Comparison of ENCODE assay signal across 36 cellular contexts in genomic region chr6:98142839-98143238, GRCh38.
"Had no signal": no experiment of that assay in that cellular context is flagged by ENCODE, and none has a peak within 500 bp of the region (broad histone marks: within the 10 kb centered on the region; RNA-seq: fewer than 3 reads in every experiment).

No MANE protein-coding gene starts in this region.

- H3K36me3 Mint-ChIP-seq: activated naive CD4-positive, alpha-beta T cell treated with anti-CD3 and anti-CD28 coated beads, Interleukin-2, amount 50 U/mL, for 24 hours; activated naive CD8-positive, alpha-beta T cell treated with anti-CD3 and anti-CD28 coated beads for 36 hours had no signal

- H3K27ac Mint-ChIP-seq: activated B cell treated with CpG ODN at 0.5 μM for 24 hours; activated CD8-positive, alpha-beta T cell treated with anti-CD3 and anti-CD28 coated beads for 36 hours; activated naive CD4-positive, alpha-beta T cell treated with anti-CD3 and anti-CD28 coated beads for 36 hours; activated naive CD4-positive, alpha-beta T cell treated with anti-CD3 and anti-CD28 coated beads, Interleukin-2, amount 50 U/mL, for 24 hours; activated naive CD8-positive, alpha-beta T cell treated with anti-CD3 and anti-CD28 coated beads for 36 hours; activated naive CD8-positive, alpha-beta T cell treated with anti-CD3 and anti-CD28 coated beads, Interleukin-2, amount 50 U/mL, for 24 hours; activated T-helper 1 cell treated with anti-CD3 and anti-CD28 coated beads, Interleukin-12 subunit alpha, Interleukin-12 subunit beta, Interleukin-2, Interleukin-4 antibody, amounts not matched to agents 30 ng/mL and 10 ng/mL and 1 ng/mL, durations not matched to agents 14 hours and 24 hours and 36 hours; activated T-helper 2 cell treated with anti-CD3 and anti-CD28 coated beads, Interferon-gamma antibody, Interleukin-2, Interleukin-4, amounts not matched to agents 10 μg/mL and 5 μg/mL and 100 μg/mL, durations not matched to agents 14 hours and 24 hours and 36 hours; brain; effector memory CD8-positive, alpha-beta T cell; T-helper 17 cell; T-helper 2 cell treated with Interferon-gamma antibody and Interleukin-4, amounts not matched to agents 5 μg/mL and 100 μg/mL, for 36 hours had no signal

- H3K9me3 Mint-ChIP-seq: activated naive CD4-positive, alpha-beta T cell treated with anti-CD3 and anti-CD28 coated beads, Interleukin-2, amount 50 U/mL, for 24 hours had no signal

- H3K4me3 Mint-ChIP-seq: activated B cell treated with CpG ODN at 0.5 μM for 24 hours; activated CD8-positive, alpha-beta T cell treated with anti-CD3 and anti-CD28 coated beads for 36 hours; activated naive CD4-positive, alpha-beta T cell treated with anti-CD3 and anti-CD28 coated beads for 36 hours; activated naive CD4-positive, alpha-beta T cell treated with anti-CD3 and anti-CD28 coated beads, Interleukin-2, amount 50 U/mL, for 24 hours; activated naive CD8-positive, alpha-beta T cell treated with anti-CD3 and anti-CD28 coated beads for 36 hours; activated naive CD8-positive, alpha-beta T cell treated with anti-CD3 and anti-CD28 coated beads, Interleukin-2, amount 50 U/mL, for 24 hours; activated T-helper 1 cell treated with anti-CD3 and anti-CD28 coated beads, Interleukin-12 subunit alpha, Interleukin-12 subunit beta, Interleukin-2, Interleukin-4 antibody, amounts not matched to agents 30 ng/mL and 10 ng/mL and 1 ng/mL, durations not matched to agents 14 hours and 24 hours and 36 hours; brain; central memory CD8-positive, alpha-beta T cell; effector memory CD8-positive, alpha-beta T cell; T-helper 17 cell; T-helper 2 cell treated with Interferon-gamma antibody and Interleukin-4, amounts not matched to agents 5 μg/mL and 100 μg/mL, for 36 hours had no signal

- H3K4me3 ChIP-seq: adrenal gland, ascending aorta, breast epithelium, cardiac muscle cell, esophagus squamous epithelium, gastroesophageal sphincter had no signal

- H3K4me1 ChIP-seq: adrenal gland, ascending aorta, breast epithelium, esophagus squamous epithelium, gastroesophageal sphincter had no signal

- H3K4me1 Mint-ChIP-seq: activated B cell treated with CpG ODN at 0.5 μM for 24 hours; activated naive CD4-positive, alpha-beta T cell treated with anti-CD3 and anti-CD28 coated beads, Interleukin-2, amount 50 U/mL, for 24 hours; activated naive CD8-positive, alpha-beta T cell treated with anti-CD3 and anti-CD28 coated beads for 36 hours; activated naive CD8-positive, alpha-beta T cell treated with anti-CD3 and anti-CD28 coated beads, Interleukin-2, amount 50 U/mL, for 24 hours; central memory CD8-positive, alpha-beta T cell; T-helper 17 cell had no signal

- H3K27me3 ChIP-seq: adrenal gland, ascending aorta, breast epithelium, cardiac muscle cell, esophagus squamous epithelium had no signal

- H3K27me3 Mint-ChIP-seq: activated B cell treated with CpG ODN at 0.5 μM for 24 hours; activated CD8-positive, alpha-beta T cell treated with anti-CD3 and anti-CD28 coated beads for 36 hours; activated naive CD4-positive, alpha-beta T cell treated with anti-CD3 and anti-CD28 coated beads, Interleukin-2, amount 50 U/mL, for 24 hours; activated naive CD8-positive, alpha-beta T cell treated with anti-CD3 and anti-CD28 coated beads for 36 hours; activated naive CD8-positive, alpha-beta T cell treated with anti-CD3 and anti-CD28 coated beads, Interleukin-2, amount 50 U/mL, for 24 hours; central memory CD8-positive, alpha-beta T cell; effector memory CD8-positive, alpha-beta T cell; T-helper 17 cell had no signal

- DNase-seq: activated B cell treated with CpG ODN at 0.5 μM for 24 hours; activated CD4-positive, alpha-beta T cell treated with anti-CD3 and anti-CD28 coated beads for 48 hours; activated CD4-positive, alpha-beta T cell treated with anti-CD3 and anti-CD28 coated beads, Interleukin-2, amount 50 U/mL, for 1 hour; activated CD4-positive, alpha-beta T cell treated with anti-CD3 and anti-CD28 coated beads, Interleukin-2, amount 50 U/mL, for 48 hours; activated CD8-positive, alpha-beta memory T cell treated with anti-CD3 and anti-CD28 coated beads for 24 hours; activated CD8-positive, alpha-beta memory T cell treated with anti-CD3 and anti-CD28 coated beads, Interleukin-2, amount 50 U/mL, for 4 hours; activated CD8-positive, alpha-beta T cell treated with anti-CD3 and anti-CD28 coated beads for 36 hours; activated effector memory CD4-positive, alpha-beta T cell treated with anti-CD3 and anti-CD28 coated beads, Interleukin-2, amount 50 U/mL, for 16 hours; activated naive CD4-positive, alpha-beta T cell treated with anti-CD3 and anti-CD28 coated beads for 36 hours; activated naive CD8-positive, alpha-beta T cell treated with anti-CD3 and anti-CD28 coated beads for 36 hours; activated naive CD8-positive, alpha-beta T cell treated with anti-CD3 and anti-CD28 coated beads, Interleukin-2, amount 50 U/mL, for 24 hours; activated T-cell treated with anti-CD3 and anti-CD28 coated beads, Interleukin-2, amount 50 U/mL, for 1 hour; activated T-cell treated with anti-CD3 and anti-CD28 coated beads, Interleukin-2, amount 50 U/mL, for 48 hours; adrenal gland; cortex of kidney; dermis blood vessel endothelial cell; effector CD4-positive, alpha-beta T cell; effector memory CD8-positive, alpha-beta T cell; esophagus squamous epithelium; foreskin melanocyte; T-helper 1 cell; T-helper 17 cell; T1000; WERI-Rb-1 had no signal

- H3K36me3 ChIP-seq: adrenal gland, ascending aorta, breast epithelium, cardiac muscle cell, esophagus squamous epithelium, gastroesophageal sphincter, WERI-Rb-1 had no signal

- ATAC-seq: activated CD4-positive, CD25-positive, alpha-beta regulatory T cell treated with anti-CD3 and anti-CD28 coated beads, Interleukin-2, amount 50 U/mL, for 24 hours; activated CD8-positive, alpha-beta T cell treated with anti-CD3 and anti-CD28 coated beads for 36 hours; activated naive CD8-positive, alpha-beta T cell treated with anti-CD3 and anti-CD28 coated beads, Interleukin-2, amount 50 U/mL, for 24 hours; effector memory CD8-positive, alpha-beta T cell; gastroesophageal sphincter; T-helper 17 cell had no signal

- H3K27ac ChIP-seq: adrenal gland, ascending aorta, breast epithelium, cardiac muscle cell, epithelial cell of prostate, esophagus squamous epithelium, gastroesophageal sphincter, WERI-Rb-1 had no signal
